In the genomic region with DNA sequence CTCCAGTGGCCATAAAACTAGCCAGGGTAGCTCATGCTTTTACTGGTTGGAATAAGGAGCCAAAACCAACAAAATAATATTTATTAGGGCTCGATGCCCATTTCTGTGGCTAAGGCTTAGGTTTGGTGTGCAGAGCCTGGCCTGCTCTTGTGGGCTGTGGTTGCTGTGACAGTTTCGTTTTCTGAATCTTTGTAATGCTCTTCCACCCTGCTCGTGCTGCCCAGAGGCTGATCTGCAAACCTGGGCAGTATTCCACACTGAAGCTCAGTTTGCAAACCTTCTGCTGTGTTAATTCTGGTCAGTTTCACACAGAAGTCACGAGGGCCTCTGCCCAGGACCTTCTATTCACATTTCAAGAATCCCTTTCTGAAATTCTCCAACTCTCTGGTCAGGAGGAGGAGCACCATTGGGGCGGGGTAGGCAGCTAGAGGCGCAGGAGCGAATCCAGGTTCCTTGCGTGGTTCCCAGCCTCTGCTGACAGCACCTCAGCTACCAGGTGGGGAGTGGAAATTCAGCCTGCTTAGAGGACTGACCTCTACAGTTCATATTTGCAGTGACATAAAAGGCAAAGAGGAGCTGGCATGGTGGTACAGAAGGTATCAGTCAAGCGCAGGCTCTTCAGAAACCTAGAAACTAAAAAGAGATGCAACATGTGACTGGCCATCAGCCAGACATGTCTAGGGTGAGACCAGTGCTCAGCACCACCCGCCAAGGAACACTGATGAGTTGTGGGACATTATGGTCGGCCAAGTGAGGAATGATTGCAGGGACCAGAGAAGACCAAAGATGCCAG, we compare ENCODE assay signal across 1 cellular context.
TF ChIP-seq lines count a peak whose summit lies in the region.

No MANE protein-coding gene starts in this region.

TF ChIP-seq in endothelial cell of umbilical vein, 7 proteins besides CTCF, POLR2A, EP300 and RAD21:
- TF ChIP-seq POLR2AphosphoS5 (IDR thresholded peaks at IDR 0.05; ENCODE audit: insufficient read depth, low read depth, low read length): no peak
- no peak for TF ChIP-seq JUN (IDR thresholded peaks at IDR 0.05; ENCODE audit: borderline replicate concordance, insufficient read depth, insufficient read length, low read depth)
- TF ChIP-seq GATA2 (IDR thresholded peaks at IDR 0.05; ENCODE audit: insufficient read depth, insufficient read length, low read depth, low read length): no peak
